ENCODE assay signal across 1 cellular context in the genomic region with DNA sequence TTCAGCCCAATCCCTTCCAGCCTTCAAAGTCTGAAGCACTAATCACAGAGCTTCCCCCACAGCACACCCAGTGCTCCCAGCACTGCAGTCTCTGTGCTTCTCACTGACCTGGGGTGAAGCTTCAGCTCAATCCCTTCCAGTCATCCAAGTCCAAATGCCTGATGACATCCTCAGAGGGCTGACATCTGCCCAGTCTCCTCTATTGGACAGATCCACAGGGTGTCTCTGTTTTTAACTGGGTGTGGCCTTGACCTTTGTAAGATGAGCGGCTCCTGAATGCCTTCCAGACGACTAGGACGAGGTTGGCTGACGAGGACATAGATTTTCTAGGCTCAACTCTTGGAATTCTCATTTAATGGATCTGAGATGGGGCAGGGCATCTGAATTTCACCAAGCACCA.
TF ChIP-seq lines count a peak whose summit lies in the region.

No MANE protein-coding gene starts in this region.

TF ChIP-seq in HepG2, 621 proteins besides CTCF, POLR2A, EP300 and RAD21:
- TF ChIP-seq HNF4A (CRISPR knock-in tag; IDR thresholded peaks at IDR 0.05) = peak; percentile 34; the same call in 1 of the 2 replicates
- no peak for TF ChIP-seq KAT7 (CRISPR knock-in tag; IDR thresholded peaks at IDR 0.05; ENCODE audit: borderline replicate concordance)
